Comparison of ENCODE assay signal across 15 cellular contexts in genomic region chr1:230878584-230878975, GRCh38. TPM values are rescaled to one million over a fixed set of nuclear protein-coding genes. Genes with fewer than 3 reads are reported as not detected.
DNase-seq lines count a peak whose midpoint lies in the region; ATAC-seq and TF ChIP-seq lines count a peak whose summit lies in the region.
"Had no signal": no experiment of that assay in that cellular context is flagged by ENCODE, and none has a peak within 500 bp of the region (broad histone marks: within the 10 kb centered on the region; RNA-seq: fewer than 3 reads in every experiment).

No MANE protein-coding gene starts in this region.

- H3K9me3 Mint-ChIP-seq in immature natural killer cell = peaks cover 0 to 2% (median 0%) of the 10 kb centered on the region in 6 donors
- H3K9me3 Mint-ChIP-seq: activated naive CD4-positive, alpha-beta T cell treated with anti-CD3 and anti-CD28 coated beads for 36 hours had no signal

- H3K9me3 ChIP-seq in body of pancreas (no peaks in the 10 kb centered on the region), lower lobe of right lung (no peaks in the 10 kb centered on the region), tibial artery (no peaks in the 10 kb centered on the region)
- H3K9me3 ChIP-seq: spleen had no signal

- no peaks in the 10 kb centered on the region for H3K36me3 Mint-ChIP-seq in immature natural killer cell

- H3K27me3 Mint-ChIP-seq in immature natural killer cell (ENCODE audit: low read depth in 3 of 3) = peaks cover 7 to 25% (median 12%) of the 10 kb centered on the region in 3 donors

- intact Hi-C loops in body of pancreas (cut with DNase I) (no loop called here), lower lobe of right lung (cut with DNase I) (no loop called here), tibial artery (cut with DNase I; ENCODE audit: low total_unique reads) (loop anchor here (5.0 kb wide), 1 partner anchor 34 kb away; no protein-coding TSS in a partner anchor)

- no peaks in the 10 kb centered on the region for H3K4me1 Mint-ChIP-seq in immature natural killer cell
- H3K4me1 Mint-ChIP-seq: naive thymus-derived CD8-positive, alpha-beta T cell had no signal

- H3K4me1 ChIP-seq in body of pancreas = no peaks in the 10 kb centered on the region
- H3K4me1 ChIP-seq in lower lobe of right lung = no peaks in the 10 kb centered on the region
- peaks cover 0 to 21% (median 12%) of the 10 kb centered on the region in 4 donors for H3K4me1 ChIP-seq in tibial artery
- H3K4me1 ChIP-seq: foreskin keratinocyte, spleen had no signal

- CTCF ChIA-PET in GM10248 (lab: Yijun Ruan, JAX) = interaction anchor here (1.2 kb wide), 1 partner anchor 25 kb away, joined by 3 read pairs; no protein-coding TSS in a partner anchor

- no peak overlapping the region for H3K4me3 Mint-ChIP-seq in immature natural killer cell
- H3K4me3 Mint-ChIP-seq: activated naive CD4-positive, alpha-beta T cell treated with anti-CD3 and anti-CD28 coated beads for 36 hours; naive thymus-derived CD8-positive, alpha-beta T cell had no signal

- no peak for TF ChIP-seq POLR2A in body of pancreas (IDR thresholded peaks at IDR 0.05)

- H3K27ac ChIP-seq in body of pancreas (no peak overlapping the region), lower lobe of right lung (no peak overlapping the region), tibial artery (peak overlapping the region in 1 of 2 donors; percentile 32)
- H3K27ac ChIP-seq: foreskin keratinocyte, KMS-11, spleen had no signal

- 34 to 35% methylated on average over 5 of the region's 5 CpGs for WGBS in body of pancreas, 2 donors

- TF ChIP-seq CTCF in body of pancreas (IDR thresholded peaks at IDR 0.05) (no peak), lower lobe of right lung (IDR thresholded peaks at IDR 0.05) (no peak), tibial artery (IDR thresholded peaks at IDR 0.05) (no peak), GM10248 (IDR thresholded peaks at IDR 0.05; ENCODE audit: control extremely low read depth, extremely low read depth, low read depth, missing control alignments) (no peak)

- H3K36me3 ChIP-seq in body of pancreas (replicated peaks in 1 of 2; ENCODE audit: insufficient read depth in 1 of 2, low read depth in 2 of 2) (no peaks in the 10 kb centered on the region), lower lobe of right lung (no peaks in the 10 kb centered on the region), tibial artery (no peaks in the 10 kb centered on the region)
- H3K36me3 ChIP-seq: spleen had no signal

- peak; percentile 55 for ATAC-seq in body of pancreas
- ATAC-seq in lower lobe of right lung = peak; percentile 31 to 47
- ATAC-seq in GM18868 (IDR thresholded peaks at IDR 0.05; ENCODE audit: unreplicated experiment) = no peak
- ATAC-seq: foreskin keratinocyte; naive thymus-derived CD8-positive, alpha-beta T cell had no signal

- POLR2A ChIA-PET in GM10248 (lab: Yijun Ruan, JAX) = no interaction called here

- no peaks in the 10 kb centered on the region for H3K27me3 ChIP-seq in body of pancreas
- H3K27me3 ChIP-seq in lower lobe of right lung (ENCODE audit: low read depth) = no peaks in the 10 kb centered on the region
- no peaks in the 10 kb centered on the region for H3K27me3 ChIP-seq in tibial artery

- peak; percentile 99 for DNase-seq in GM04504 (ENCODE audit: low read depth)
- peak in 3 of 4 donors; percentile 31 to 50 (median 36) for DNase-seq in body of pancreas
- no peak for DNase-seq in lower lobe of right lung
- peak; percentile 73 to 85 for DNase-seq in tibial artery
- no peak for DNase-seq in GM10248 (ENCODE audit: extremely low spot score)
- DNase-seq in immature natural killer cell = no peak
- no peak for DNase-seq in foreskin melanocyte
- DNase-seq: activated naive CD4-positive, alpha-beta T cell treated with anti-CD3 and anti-CD28 coated beads for 36 hours; foreskin keratinocyte; naive thymus-derived CD8-positive, alpha-beta T cell; NCI-H1930; SHP77 treated with DMSO at 0.1 percent for 48 hours; spleen had no signal

- H3K27ac Mint-ChIP-seq in immature natural killer cell = no peak overlapping the region
- H3K27ac Mint-ChIP-seq: activated naive CD4-positive, alpha-beta T cell treated with anti-CD3 and anti-CD28 coated beads for 36 hours; naive thymus-derived CD8-positive, alpha-beta T cell had no signal

- H3K4me3 ChIP-seq in body of pancreas (no peak overlapping the region), lower lobe of right lung (no peak overlapping the region), tibial artery (no peak overlapping the region)
- H3K4me3 ChIP-seq: spleen had no signal

RNA-seq across cellular contexts. Expression of gene C1orf198, which starts 10.3 kb away (rescaled TPM):
- total RNA-seq in body of pancreas (10 to 100 TPM; 29.0 to 66.7 TPM), lower lobe of right lung (101 TPM)
- 1 to 10 TPM; 2.6 to 4.9 (median 4.8) TPM for polyA plus RNA-seq in immature natural killer cell

Comparison
In these comparisons a context has a peak if more than half of its experiments do, and no peak if none do; other contexts are left out.
1. DNase-seq: peak in GM04504 (single experiment), body of pancreas (3 of 4) and tibial artery (2 of 2); none in lower lobe of right lung (single experiment), GM10248 (single experiment), immature natural killer cell (0 of 3) and foreskin melanocyte (single experiment).